In genomic region chr4:31995943-31996901, GRCh38 we compare ENCODE assay signal across 19 cellular contexts.
DNase-seq lines count a peak whose midpoint lies in the region; ATAC-seq and TF ChIP-seq lines count a peak whose summit lies in the region.
"Had no signal": no experiment of that assay in that cellular context is flagged by ENCODE, and none has a peak within 500 bp of the region (broad histone marks: within the 10 kb centered on the region; RNA-seq: fewer than 3 reads in every experiment).

No MANE protein-coding gene starts in this region.

- H3K36me3 ChIP-seq in ES-I3 (ENCODE audit: insufficient read depth, low read length): no peaks in the 10 kb centered on the region
- no peaks in the 10 kb centered on the region for H3K36me3 ChIP-seq in endodermal cell (ENCODE audit: control insufficient read depth, insufficient read depth, low read length)
- H3K36me3 ChIP-seq in neural progenitor cell: no peaks in the 10 kb centered on the region
- H3K36me3 ChIP-seq: vagina had no signal

- H4K20me1 ChIP-seq in neural progenitor cell (ENCODE audit: low read depth): no peaks in the 10 kb centered on the region

- H3K27ac Mint-ChIP-seq in endodermal cell (peak overlapping the region; percentile 66), neural progenitor cell (no peak overlapping the region)
- H3K27ac Mint-ChIP-seq in activated CD4-positive, alpha-beta T cell treated with anti-CD3 and anti-CD28 coated beads, Interleukin-2, amount 10 ng/mL, durations not matched to agents 7 days and 5 days: no peak overlapping the region

- no peak overlapping the region for H3K27ac ChIP-seq in endodermal cell (ENCODE audit: low read depth, low read length)
- H3K27ac ChIP-seq in neural progenitor cell: no peak overlapping the region
- H3K27ac ChIP-seq: KMS-11, parathyroid adenoma, vagina had no signal

- WGBS in endodermal cell (ENCODE audit: insufficient coverage in 1 of 2, insufficient read length in 1 of 2), 2 experiments: 87 to 92% methylated on average over 23 to 55 of the region's 55 CpGs

- H3K36me3 Mint-ChIP-seq in endodermal cell (ENCODE audit: low read depth) (no peaks in the 10 kb centered on the region), neural progenitor cell (no peaks in the 10 kb centered on the region)
- H3K36me3 Mint-ChIP-seq in activated CD4-positive, alpha-beta T cell treated with anti-CD3 and anti-CD28 coated beads, Interleukin-2, amount 10 ng/mL, durations not matched to agents 7 days and 5 days (ENCODE audit: low read depth): no peaks in the 10 kb centered on the region

- H3K4me1 Mint-ChIP-seq in endodermal cell: peaks cover 8% of the 10 kb centered on the region
- no peaks in the 10 kb centered on the region for H3K4me1 Mint-ChIP-seq in neural progenitor cell
- no peaks in the 10 kb centered on the region for H3K4me1 Mint-ChIP-seq in activated CD4-positive, alpha-beta T cell treated with anti-CD3 and anti-CD28 coated beads, Interleukin-2, amount 10 ng/mL, durations not matched to agents 7 days and 5 days

- POLR2A ChIA-PET in activated CD4-positive, alpha-beta T cell treated with anti-CD3 and anti-CD28 coated beads, Interleukin-2, amount 10 ng/mL, durations not matched to agents 7 days and 5 days (lab: Charles Lee): no interaction called here

- H3K27me3 Mint-ChIP-seq in endodermal cell (ENCODE audit: insufficient read depth) (no peaks in the 10 kb centered on the region), neural progenitor cell (ENCODE audit: insufficient read depth, low read depth) (no peaks in the 10 kb centered on the region)
- H3K27me3 Mint-ChIP-seq in activated CD4-positive, alpha-beta T cell treated with anti-CD3 and anti-CD28 coated beads, Interleukin-2, amount 10 ng/mL, durations not matched to agents 7 days and 5 days: no peaks in the 10 kb centered on the region

- H3K4me1 ChIP-seq in ES-I3 (ENCODE audit: insufficient read depth, low read length) (peaks cover 19% of the 10 kb centered on the region), endodermal cell (ENCODE audit: control insufficient read depth, insufficient read depth, low read length) (no peaks in the 10 kb centered on the region), neural progenitor cell (no peaks in the 10 kb centered on the region)
- H3K4me1 ChIP-seq: parathyroid adenoma, vagina had no signal

- DNase-seq in NCI-H146 treated with DMSO at 0.1 percent for 48 hours (lab: John Stamatoyannopoulos, UW; ENCODE audit: unreplicated experiment): peak; percentile 69
- peak; percentile 87 for DNase-seq in endodermal cell
- DNase-seq in neural progenitor cell (ENCODE audit: low spot score): peak; percentile 44
- DNase-seq in activated CD4-positive, alpha-beta T cell treated with anti-CD3 and anti-CD28 coated beads, Interleukin-2, amount 10 ng/mL, durations not matched to agents 7 days and 5 days: no peak
- DNase-seq in RKO (ENCODE audit: low spot score): no peak
- DNase-seq: activated CD4-positive, alpha-beta T cell treated with anti-CD3 and anti-CD28 coated beads, Interleukin-2, amount 50 U/mL, for 1 hour; activated naive CD4-positive, alpha-beta T cell; foreskin fibroblast; NCI-H1048; NCI-H2107; NCI-H774; stimulated activated CD4-positive, alpha-beta T cell treated with anti-CD3 and anti-CD28 coated beads, Interleukin-4, amount 100 ng/mL, for 24 hours had no signal

- H3K9ac ChIP-seq in ES-I3 (ENCODE audit: low read depth, low read length) (peak overlapping the region; percentile 71), endodermal cell (ENCODE audit: extremely low read depth, low read length, poor library complexity, severe bottlenecking) (no peak overlapping the region), neural progenitor cell (no peak overlapping the region)
- H3K9ac ChIP-seq: KMS-11, parathyroid adenoma had no signal

- no peak overlapping the region for H2AFZ ChIP-seq in neural progenitor cell (replicated peaks)
- H2AFZ ChIP-seq: parathyroid adenoma had no signal

- no peaks in the 10 kb centered on the region for H3K9me3 Mint-ChIP-seq in endodermal cell
- peaks cover 6% of the 10 kb centered on the region for H3K9me3 Mint-ChIP-seq in neural progenitor cell
- H3K9me3 Mint-ChIP-seq in activated CD4-positive, alpha-beta T cell treated with anti-CD3 and anti-CD28 coated beads, Interleukin-2, amount 10 ng/mL, durations not matched to agents 7 days and 5 days: peaks cover 10% of the 10 kb centered on the region

- no peaks in the 10 kb centered on the region for H3K9me3 ChIP-seq in ES-I3 (ENCODE audit: control insufficient read depth, insufficient read depth, low read length)
- no peaks in the 10 kb centered on the region for H3K9me3 ChIP-seq in endodermal cell (ENCODE audit: control insufficient read depth, low read length)
- H3K9me3 ChIP-seq in neural progenitor cell (ENCODE audit: low read depth): no peaks in the 10 kb centered on the region
- H3K9me3 ChIP-seq: vagina had no signal

- ATAC-seq in HG03378 (IDR thresholded peaks at IDR 0.05; ENCODE audit: unreplicated experiment) (no peak), GM21515 (IDR thresholded peaks at IDR 0.05; ENCODE audit: unreplicated experiment) (no peak)
- ATAC-seq: Panc1 had no signal

- H3K4me3 ChIP-seq in endodermal cell (ENCODE audit: low read length) (no peak overlapping the region), neural progenitor cell (peak overlapping the region; percentile 11)
- H3K4me3 ChIP-seq: vagina had no signal

- no peaks in the 10 kb centered on the region for H3K79me2 ChIP-seq in neural progenitor cell (ENCODE audit: low read depth)
- H3K79me2 ChIP-seq: parathyroid adenoma had no signal

- no peaks in the 10 kb centered on the region for H3K27me3 ChIP-seq in endodermal cell (ENCODE audit: control insufficient read depth, insufficient read depth, low read length, poor library complexity, severe bottlenecking)
- H3K27me3 ChIP-seq in neural progenitor cell: no peaks in the 10 kb centered on the region
- H3K27me3 ChIP-seq: vagina had no signal

- H3F3A ChIP-seq in neural progenitor cell (ENCODE audit: low read depth): no peaks in the 10 kb centered on the region

- TF ChIP-seq CTCF in endodermal cell (conservative IDR thresholded peaks at IDR 0.05) (peak; percentile 61), neural progenitor cell (IDR thresholded peaks at IDR 0.05) (no peak)

- no peak overlapping the region for H3K4me2 ChIP-seq in neural progenitor cell
- H3K4me2 ChIP-seq: KMS-11 had no signal

- H3K4me3 Mint-ChIP-seq in endodermal cell (peak overlapping the region; percentile 64), neural progenitor cell (no peak overlapping the region)
- no peak overlapping the region for H3K4me3 Mint-ChIP-seq in activated CD4-positive, alpha-beta T cell treated with anti-CD3 and anti-CD28 coated beads, Interleukin-2, amount 10 ng/mL, durations not matched to agents 7 days and 5 days

- CTCF ChIA-PET in activated CD4-positive, alpha-beta T cell treated with anti-CD3 and anti-CD28 coated beads, Interleukin-2, amount 10 ng/mL, durations not matched to agents 7 days and 5 days (lab: Charles Lee): no interaction called here

Comparison
In these comparisons a context has a peak if more than half of its experiments do, and no peak if none do; other contexts are left out.
1. DNase-seq: peak in NCI-H146 treated with DMSO at 0.1 percent for 48 hours (single experiment), endodermal cell (single experiment) and neural progenitor cell (single experiment); none in activated CD4-positive, alpha-beta T cell treated with anti-CD3 and anti-CD28 coated beads, Interleukin-2, amount 10 ng/mL, durations not matched to agents 7 days and 5 days (single experiment) and RKO (single experiment).